ENCODE assay signal across 29 cellular contexts in the genomic region with DNA sequence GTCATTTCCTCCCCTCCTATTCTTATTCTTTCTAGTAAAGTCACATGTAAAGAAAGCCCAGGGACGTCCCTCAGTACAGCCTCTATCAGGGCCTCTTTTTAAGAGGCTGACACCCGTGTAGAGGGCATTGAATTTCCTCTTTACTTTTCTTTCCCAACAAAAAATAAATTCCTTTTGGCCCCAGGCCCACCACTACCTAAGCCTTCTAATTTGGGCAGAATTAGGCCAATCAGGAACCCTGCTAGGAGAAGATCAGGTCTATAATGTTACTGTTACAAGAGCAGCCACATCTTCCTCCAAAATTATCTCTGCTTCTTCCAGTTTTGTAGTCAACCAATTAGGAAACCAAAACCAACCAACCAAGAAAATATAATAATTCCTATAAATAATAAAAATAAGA.
"Had no signal": no experiment of that assay in that cellular context is flagged by ENCODE, and none has a peak within 500 bp of the region (broad histone marks: within the 10 kb centered on the region; RNA-seq: fewer than 3 reads in every experiment).

No MANE protein-coding gene starts in this region.

- FAIRE-seq: endothelial cell of umbilical vein had no signal

- H3K27ac Mint-ChIP-seq: activated B cell treated with CpG ODN at 0.5 μM for 24 hours; activated CD8-positive, alpha-beta T cell treated with anti-CD3 and anti-CD28 coated beads for 36 hours; activated naive CD8-positive, alpha-beta T cell; activated T-helper 17 cell treated with anti-CD3 and anti-CD28 coated beads, Interleukin-2, amount 50 U/mL, for 72 hours; T-cell; T-helper 1 cell treated with Interleukin-12 subunit alpha and Interleukin-12 subunit beta and Interleukin-4 antibody, amounts not matched to agents 30 μg/mL and 1 μg/mL, for 36 hours had no signal

- H3K27me3 ChIP-seq: body of pancreas, breast epithelium, cardiac muscle cell, colonic mucosa had no signal

- H3K9me3 ChIP-seq: body of pancreas, breast epithelium, colonic mucosa had no signal

- H3K36me3 ChIP-seq: breast epithelium, cardiac muscle cell, colonic mucosa, WERI-Rb-1 had no signal

- DNase-seq: activated B cell treated with CpG ODN at 0.5 μM for 24 hours; activated CD4-positive, alpha-beta T cell treated with anti-CD3 and anti-CD28 coated beads for 48 hours; activated CD4-positive, alpha-beta T cell treated with anti-CD3 and anti-CD28 coated beads, Interleukin-2, amount 50 U/mL, for 1 hour; activated CD4-positive, alpha-beta T cell treated with anti-CD3 and anti-CD28 coated beads, Interleukin-2, amount 50 U/mL, for 48 hours; activated CD8-positive, alpha-beta memory T cell treated with anti-CD3 and anti-CD28 coated beads for 24 hours; activated CD8-positive, alpha-beta T cell treated with anti-CD3 and anti-CD28 coated beads for 36 hours; activated effector memory CD4-positive, alpha-beta T cell treated with Interleukin-2 at 50 U/mL for 16 hours; activated gamma-delta T cell treated with Interleukin-2 at 50 U/mL for 16 hours; activated naive CD4-positive, alpha-beta T cell treated with anti-CD3 and anti-CD28 coated beads, Interleukin-2, amount 50 U/mL, for 16 hours; activated naive CD4-positive, alpha-beta T cell treated with Interleukin-2 at 50 U/mL for 16 hours; activated T-cell treated with anti-CD3 and anti-CD28 coated beads, Interleukin-2, amount 50 U/mL, for 4 hours; amniotic stem cell; anterior cingulate cortex; body of pancreas; central memory CD4-positive, alpha-beta T cell; colonic mucosa; effector CD8-positive, alpha-beta T cell; foreskin fibroblast; head of caudate nucleus; T-cell; T-helper 9 cell; WERI-Rb-1 had no signal

- H3K9me3 Mint-ChIP-seq: activated B cell treated with CpG ODN at 0.5 μM for 24 hours; activated CD8-positive, alpha-beta T cell treated with anti-CD3 and anti-CD28 coated beads for 36 hours; activated T-cell treated with anti-CD3 and anti-CD28 coated beads, Interleukin-2, amount 50 U/mL, for 4 hours; activated T-helper 17 cell treated with anti-CD3 and anti-CD28 coated beads, Interleukin-2, amount 50 U/mL, for 72 hours; T-cell; T-helper 1 cell treated with Interleukin-12 subunit alpha and Interleukin-12 subunit beta and Interleukin-4 antibody, amounts not matched to agents 30 μg/mL and 1 μg/mL, for 36 hours had no signal

- H3K27me3 Mint-ChIP-seq: activated naive CD8-positive, alpha-beta T cell had no signal

- H3K4me1 ChIP-seq: body of pancreas, breast epithelium, colonic mucosa had no signal

- H3K36me3 Mint-ChIP-seq: activated naive CD8-positive, alpha-beta T cell; T-cell had no signal

- H3K4me3 Mint-ChIP-seq: activated B cell treated with CpG ODN at 0.5 μM for 24 hours; activated CD8-positive, alpha-beta T cell treated with anti-CD3 and anti-CD28 coated beads for 36 hours; activated naive CD8-positive, alpha-beta T cell; activated T-cell treated with anti-CD3 and anti-CD28 coated beads, Interleukin-2, amount 50 U/mL, for 4 hours; activated T-helper 17 cell treated with anti-CD3 and anti-CD28 coated beads, Interleukin-2, amount 50 U/mL, for 72 hours; T-cell; T-helper 1 cell treated with Interleukin-12 subunit alpha and Interleukin-12 subunit beta and Interleukin-4 antibody, amounts not matched to agents 30 μg/mL and 1 μg/mL, for 36 hours had no signal

- H3K4me1 Mint-ChIP-seq: activated B cell treated with CpG ODN at 0.5 μM for 24 hours; activated T-helper 17 cell treated with anti-CD3 and anti-CD28 coated beads, Interleukin-2, amount 50 U/mL, for 72 hours; T-cell had no signal

- H3K4me3 ChIP-seq: body of pancreas, breast epithelium, cardiac muscle cell, colonic mucosa had no signal

- H3K27ac ChIP-seq: body of pancreas, breast epithelium, cardiac muscle cell, colonic mucosa, epithelial cell of prostate, WERI-Rb-1 had no signal
